ENCODE assay signal across 1 cellular context in the genomic region with DNA sequence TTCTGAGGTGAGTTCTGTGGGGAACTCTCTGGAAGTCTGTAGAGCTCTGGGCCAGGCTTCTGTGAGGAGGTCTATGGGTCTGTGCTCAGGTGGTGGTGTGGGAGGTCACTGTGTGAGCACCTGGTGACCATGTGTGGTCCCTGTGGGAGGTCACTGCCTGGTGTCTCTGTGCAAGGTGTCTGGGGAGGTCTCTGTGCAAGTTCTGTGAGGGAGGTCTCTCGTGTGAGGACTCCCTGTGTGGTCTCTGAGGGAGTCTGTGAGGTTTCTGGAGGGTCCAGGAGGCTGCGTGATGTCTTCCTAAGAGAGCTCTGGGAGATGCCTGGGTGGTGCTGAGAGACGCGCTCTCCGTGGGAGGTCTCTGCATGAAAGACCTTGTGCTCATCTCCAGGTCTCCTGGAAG.
TF ChIP-seq lines count a peak whose summit lies in the region.

No MANE protein-coding gene starts in this region.

TF ChIP-seq in H1, 55 proteins besides CTCF, POLR2A, EP300 and RAD21:
- no peak for TF ChIP-seq NANOG (IDR thresholded peaks at IDR 0.05; ENCODE audit: insufficient read depth, low read depth, low read length, poor library complexity, severe bottlenecking)
- no peak for TF ChIP-seq FOSL1 (IDR thresholded peaks at IDR 0.05; ENCODE audit: insufficient read depth, low read depth, low read length)
- no peak for TF ChIP-seq HDAC2 (IDR thresholded peaks at IDR 0.05; ENCODE audit: borderline replicate concordance in 1 of 2, low read depth in 2 of 2, low read length in 2 of 2)
- TF ChIP-seq TAF7 (optimal IDR thresholded peaks at IDR 0.05; ENCODE audit: borderline replicate concordance, low read depth, low read length): no peak
- TF ChIP-seq SIX5 (IDR thresholded peaks at IDR 0.05; ENCODE audit: low read depth, low read length): no peak
- TF ChIP-seq BRCA1 (IDR thresholded peaks at IDR 0.05; ENCODE audit: low read depth, low read length): no peak
- TF ChIP-seq, protein P1, sequence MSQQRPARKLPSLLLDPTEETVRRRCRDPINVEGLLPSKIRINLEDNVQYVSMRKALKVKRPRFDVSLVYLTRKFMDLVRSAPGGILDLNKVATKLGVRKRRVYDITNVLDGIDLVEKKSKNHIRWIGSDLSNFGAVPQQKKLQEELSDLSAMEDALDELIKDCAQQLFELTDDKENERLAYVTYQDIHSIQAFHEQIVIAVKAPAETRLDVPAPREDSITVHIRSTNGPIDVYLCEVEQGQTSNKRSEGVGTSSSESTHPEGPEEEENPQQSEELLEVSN (IDR thresholded peaks at IDR 0.05): no peak
- TF ChIP-seq KDM1A (IDR thresholded peaks at IDR 0.05; ENCODE audit: borderline replicate concordance, low read length): no peak
- TF ChIP-seq SRF (IDR thresholded peaks at IDR 0.05; ENCODE audit: low read depth, low read length): no peak
- TF ChIP-seq ASH2L (IDR thresholded peaks at IDR 0.05; ENCODE audit: low read length): no peak
- TF ChIP-seq HDAC6 (IDR thresholded peaks at IDR 0.05; ENCODE audit: low read depth, low read length): no peak
- TF ChIP-seq CTBP2 (IDR thresholded peaks at IDR 0.05; ENCODE audit: borderline replicate concordance, insufficient read depth, insufficient read length, low read length): no peak
- TF ChIP-seq, protein P2, sequence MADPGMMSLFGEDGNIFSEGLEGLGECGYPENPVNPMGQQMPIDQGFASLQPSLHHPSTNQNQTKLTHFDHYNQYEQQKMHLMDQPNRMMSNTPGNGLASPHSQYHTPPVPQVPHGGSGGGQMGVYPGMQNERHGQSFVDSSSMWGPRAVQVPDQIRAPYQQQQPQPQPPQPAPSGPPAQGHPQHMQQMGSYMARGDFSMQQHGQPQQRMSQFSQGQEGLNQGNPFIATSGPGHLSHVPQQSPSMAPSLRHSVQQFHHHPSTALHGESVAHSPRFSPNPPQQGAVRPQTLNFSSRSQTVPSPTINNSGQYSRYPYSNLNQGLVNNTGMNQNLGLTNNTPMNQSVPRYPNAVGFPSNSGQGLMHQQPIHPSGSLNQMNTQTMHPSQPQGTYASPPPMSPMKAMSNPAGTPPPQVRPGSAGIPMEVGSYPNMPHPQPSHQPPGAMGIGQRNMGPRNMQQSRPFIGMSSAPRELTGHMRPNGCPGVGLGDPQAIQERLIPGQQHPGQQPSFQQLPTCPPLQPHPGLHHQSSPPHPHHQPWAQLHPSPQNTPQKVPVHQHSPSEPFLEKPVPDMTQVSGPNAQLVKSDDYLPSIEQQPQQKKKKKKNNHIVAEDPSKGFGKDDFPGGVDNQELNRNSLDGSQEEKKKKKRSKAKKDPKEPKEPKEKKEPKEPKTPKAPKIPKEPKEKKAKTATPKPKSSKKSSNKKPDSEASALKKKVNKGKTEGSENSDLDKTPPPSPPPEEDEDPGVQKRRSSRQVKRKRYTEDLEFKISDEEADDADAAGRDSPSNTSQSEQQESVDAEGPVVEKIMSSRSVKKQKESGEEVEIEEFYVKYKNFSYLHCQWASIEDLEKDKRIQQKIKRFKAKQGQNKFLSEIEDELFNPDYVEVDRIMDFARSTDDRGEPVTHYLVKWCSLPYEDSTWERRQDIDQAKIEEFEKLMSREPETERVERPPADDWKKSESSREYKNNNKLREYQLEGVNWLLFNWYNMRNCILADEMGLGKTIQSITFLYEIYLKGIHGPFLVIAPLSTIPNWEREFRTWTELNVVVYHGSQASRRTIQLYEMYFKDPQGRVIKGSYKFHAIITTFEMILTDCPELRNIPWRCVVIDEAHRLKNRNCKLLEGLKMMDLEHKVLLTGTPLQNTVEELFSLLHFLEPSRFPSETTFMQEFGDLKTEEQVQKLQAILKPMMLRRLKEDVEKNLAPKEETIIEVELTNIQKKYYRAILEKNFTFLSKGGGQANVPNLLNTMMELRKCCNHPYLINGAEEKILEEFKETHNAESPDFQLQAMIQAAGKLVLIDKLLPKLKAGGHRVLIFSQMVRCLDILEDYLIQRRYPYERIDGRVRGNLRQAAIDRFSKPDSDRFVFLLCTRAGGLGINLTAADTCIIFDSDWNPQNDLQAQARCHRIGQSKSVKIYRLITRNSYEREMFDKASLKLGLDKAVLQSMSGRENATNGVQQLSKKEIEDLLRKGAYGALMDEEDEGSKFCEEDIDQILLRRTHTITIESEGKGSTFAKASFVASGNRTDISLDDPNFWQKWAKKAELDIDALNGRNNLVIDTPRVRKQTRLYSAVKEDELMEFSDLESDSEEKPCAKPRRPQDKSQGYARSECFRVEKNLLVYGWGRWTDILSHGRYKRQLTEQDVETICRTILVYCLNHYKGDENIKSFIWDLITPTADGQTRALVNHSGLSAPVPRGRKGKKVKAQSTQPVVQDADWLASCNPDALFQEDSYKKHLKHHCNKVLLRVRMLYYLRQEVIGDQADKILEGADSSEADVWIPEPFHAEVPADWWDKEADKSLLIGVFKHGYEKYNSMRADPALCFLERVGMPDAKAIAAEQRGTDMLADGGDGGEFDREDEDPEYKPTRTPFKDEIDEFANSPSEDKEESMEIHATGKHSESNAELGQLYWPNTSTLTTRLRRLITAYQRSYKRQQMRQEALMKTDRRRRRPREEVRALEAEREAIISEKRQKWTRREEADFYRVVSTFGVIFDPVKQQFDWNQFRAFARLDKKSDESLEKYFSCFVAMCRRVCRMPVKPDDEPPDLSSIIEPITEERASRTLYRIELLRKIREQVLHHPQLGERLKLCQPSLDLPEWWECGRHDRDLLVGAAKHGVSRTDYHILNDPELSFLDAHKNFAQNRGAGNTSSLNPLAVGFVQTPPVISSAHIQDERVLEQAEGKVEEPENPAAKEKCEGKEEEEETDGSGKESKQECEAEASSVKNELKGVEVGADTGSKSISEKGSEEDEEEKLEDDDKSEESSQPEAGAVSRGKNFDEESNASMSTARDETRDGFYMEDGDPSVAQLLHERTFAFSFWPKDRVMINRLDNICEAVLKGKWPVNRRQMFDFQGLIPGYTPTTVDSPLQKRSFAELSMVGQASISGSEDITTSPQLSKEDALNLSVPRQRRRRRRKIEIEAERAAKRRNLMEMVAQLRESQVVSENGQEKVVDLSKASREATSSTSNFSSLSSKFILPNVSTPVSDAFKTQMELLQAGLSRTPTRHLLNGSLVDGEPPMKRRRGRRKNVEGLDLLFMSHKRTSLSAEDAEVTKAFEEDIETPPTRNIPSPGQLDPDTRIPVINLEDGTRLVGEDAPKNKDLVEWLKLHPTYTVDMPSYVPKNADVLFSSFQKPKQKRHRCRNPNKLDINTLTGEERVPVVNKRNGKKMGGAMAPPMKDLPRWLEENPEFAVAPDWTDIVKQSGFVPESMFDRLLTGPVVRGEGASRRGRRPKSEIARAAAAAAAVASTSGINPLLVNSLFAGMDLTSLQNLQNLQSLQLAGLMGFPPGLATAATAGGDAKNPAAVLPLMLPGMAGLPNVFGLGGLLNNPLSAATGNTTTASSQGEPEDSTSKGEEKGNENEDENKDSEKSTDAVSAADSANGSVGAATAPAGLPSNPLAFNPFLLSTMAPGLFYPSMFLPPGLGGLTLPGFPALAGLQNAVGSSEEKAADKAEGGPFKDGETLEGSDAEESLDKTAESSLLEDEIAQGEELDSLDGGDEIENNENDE (IDR thresholded peaks at IDR 0.05; ENCODE audit: insufficient replicate concordance, low read length): no peak
- no peak for TF ChIP-seq RXRA (IDR thresholded peaks at IDR 0.05; ENCODE audit: insufficient read depth, low read depth, low read length)
- TF ChIP-seq, protein P3, sequence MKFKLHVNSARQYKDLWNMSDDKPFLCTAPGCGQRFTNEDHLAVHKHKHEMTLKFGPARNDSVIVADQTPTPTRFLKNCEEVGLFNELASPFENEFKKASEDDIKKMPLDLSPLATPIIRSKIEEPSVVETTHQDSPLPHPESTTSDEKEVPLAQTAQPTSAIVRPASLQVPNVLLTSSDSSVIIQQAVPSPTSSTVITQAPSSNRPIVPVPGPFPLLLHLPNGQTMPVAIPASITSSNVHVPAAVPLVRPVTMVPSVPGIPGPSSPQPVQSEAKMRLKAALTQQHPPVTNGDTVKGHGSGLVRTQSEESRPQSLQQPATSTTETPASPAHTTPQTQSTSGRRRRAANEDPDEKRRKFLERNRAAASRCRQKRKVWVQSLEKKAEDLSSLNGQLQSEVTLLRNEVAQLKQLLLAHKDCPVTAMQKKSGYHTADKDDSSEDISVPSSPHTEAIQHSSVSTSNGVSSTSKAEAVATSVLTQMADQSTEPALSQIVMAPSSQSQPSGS (IDR thresholded peaks at IDR 0.05; ENCODE audit: low read length): no peak
